In the genomic region with DNA sequence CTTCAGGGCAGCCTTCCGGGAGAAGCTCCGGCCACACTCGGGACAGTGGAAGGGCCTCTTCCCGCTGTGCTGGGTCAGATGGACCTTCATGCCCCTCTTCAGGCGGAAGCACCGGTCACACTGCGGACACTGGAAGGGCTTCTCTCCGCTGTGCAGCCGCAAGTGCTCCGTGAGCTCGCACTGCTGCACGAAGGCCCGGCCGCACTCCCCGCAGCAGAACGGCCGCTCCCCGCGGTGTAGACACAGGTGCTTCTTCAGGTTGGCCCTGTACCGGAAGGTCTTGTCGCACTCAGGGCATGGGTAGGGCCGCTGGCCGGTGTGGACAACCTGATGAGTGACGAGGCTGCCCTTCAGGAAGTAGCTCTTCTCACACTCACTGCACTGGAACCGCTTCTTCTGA, we compare ENCODE assay signal across 14 cellular contexts. TPM values are rescaled to one million over a fixed set of nuclear protein-coding genes. Genes with fewer than 3 reads are reported as not detected.
A peak's percentile ranks its signal among the peaks of the same experiment; 100 is the strongest.
DNase-seq lines count a peak whose midpoint lies in the region; ATAC-seq, FAIRE-seq and TF ChIP-seq lines count a peak whose summit lies in the region.
"Had no signal": no experiment of that assay in that cellular context is flagged by ENCODE, and none has a peak within 500 bp of the region (broad histone marks: within the 10 kb centered on the region; RNA-seq: fewer than 3 reads in every experiment).

No MANE protein-coding gene starts in this region.

- H3K27ac ChIP-seq in heart left ventricle (no peak overlapping the region), Panc1 (ENCODE audit: low read length) (no peak overlapping the region), kidney (ENCODE audit: low read depth in 2 of 2, low read length in 2 of 2) (no peak overlapping the region)

- BruUV-seq in Panc1 (replicated peaks; lab: Mats Ljungman, UMichigan), result no TSS peak

- FAIRE-seq in kidney (lab: Jason Lieb, UNC), result no peak
- FAIRE-seq: GM12878, GM18507, H54 had no signal

- H3K4me1 ChIP-seq in heart left ventricle (no peaks in the 10 kb centered on the region), Panc1 (ENCODE audit: control insufficient read depth, insufficient read depth, low read length) (no peaks in the 10 kb centered on the region), kidney (ENCODE audit: control insufficient read depth in 1 of 2, insufficient read depth in 1 of 2, low read depth in 1 of 2, low read length in 2 of 2) (no peaks in the 10 kb centered on the region)
- H3K4me1 ChIP-seq: BE2C, Caco-2 had no signal

- whole genome bisulfite sequencing in heart left ventricle, 4 donors, result 94 to 96% (median 94%) methylated on average over 14 to 25 of the region's 25 CpGs

- H3K9me3 ChIP-seq in heart left ventricle (no peaks in the 10 kb centered on the region), Panc1 (ENCODE audit: control insufficient read depth, insufficient read depth, low read depth, low read length) (no peaks in the 10 kb centered on the region), kidney (ENCODE audit: control insufficient read depth in 1 of 2, low read length in 2 of 2) (no peaks in the 10 kb centered on the region)
- H3K9me3 ChIP-seq: BE2C, Caco-2 had no signal

- H3K36me3 ChIP-seq in heart left ventricle (peaks cover 0 to 3% (median 0%) of the 10 kb centered on the region in 9 donors), Panc1 (ENCODE audit: control insufficient read depth, insufficient read depth, low read length) (no peaks in the 10 kb centered on the region), kidney (ENCODE audit: control insufficient read depth in 1 of 2, insufficient read depth in 2 of 2, low read length in 2 of 2) (peaks cover 0 to 3% of the 10 kb centered on the region in 2 donors)
- H3K36me3 ChIP-seq: BE2C had no signal

- DNase-seq in Right ventricle myocardium inferior (ENCODE audit: missing footprints) (peak; percentile 73), heart left ventricle (no peak), Panc1 (ENCODE audit: low read depth, low spot score) (no peak), kidney (peak; percentile 66), head of caudate nucleus (no peak)
- DNase-seq in stimulated activated CD4-positive, alpha-beta T cell treated with anti-CD3 and anti-CD28 coated beads, Interleukin-2, amount 100 ng/mL, for 24 hours, result no peak
- DNase-seq: BE2C; Caco-2; CD8-positive, alpha-beta memory T cell; DMS79 had no signal

- no peak overlapping the region for H3K9ac ChIP-seq in kidney (ENCODE audit: low read length in 2 of 2)

- ATAC-seq in Right ventricle myocardium inferior, result no peak
- ATAC-seq in heart left ventricle, result no peak
- 0 out of 2 replicates have a peak, but pooled peaks have one; percentile 40 for ATAC-seq in Panc1
- ATAC-seq in HG02623 (IDR thresholded peaks at IDR 0.05; ENCODE audit: unreplicated experiment), result no peak
- ATAC-seq: GM12878 had no signal

- intact Hi-C loops in Right ventricle myocardium inferior (cut with DNase I) (no loop called here), heart left ventricle (cut with DNase I) (no loop called here), Panc1 (cut with micrococcal nuclease; ENCODE audit: unreplicated experiment) (no loop called here), kidney (cut with DNase I) (no loop called here), head of caudate nucleus (cut with DNase I) (no loop called here)

- TF ChIP-seq CTCF in heart left ventricle (IDR thresholded peaks at IDR 0.05) (no peak), Panc1 (IDR thresholded peaks at IDR 0.05) (no peak), kidney (IDR thresholded peaks at IDR 0.05; ENCODE audit: borderline replicate concordance, extremely low read depth, insufficient read depth) (no peak)

- H3K27me3 ChIP-seq in heart left ventricle (no peaks in the 10 kb centered on the region), Panc1 (ENCODE audit: control insufficient read depth, insufficient read depth, low read length) (no peaks in the 10 kb centered on the region)
- H3K27me3 ChIP-seq: BE2C had no signal

- POLR2A ChIA-PET in Panc1 (lab: Charles Lee), result no interaction called here

- CTCF ChIA-PET in Panc1 (lab: Charles Lee), result no interaction called here

- no peak overlapping the region for H3K4me3 ChIP-seq in heart left ventricle
- H3K4me3 ChIP-seq in Panc1 (ENCODE audit: low read depth in 2 of 2, low read length in 2 of 2), result no peak overlapping the region
- H3K4me3 ChIP-seq in kidney (ENCODE audit: low read length in 2 of 2), result no peak overlapping the region
- H3K4me3 ChIP-seq: GM12878 had no signal

- no peak for TF ChIP-seq POLR2A in heart left ventricle (IDR thresholded peaks at IDR 0.05)

- in situ Hi-C loops in Panc1 (cut with HindIII; ENCODE audit: low pct_unique_long_range_greater_than_20kb, low sequenced_read_pairs), result no loop called here

RNA-seq across cellular contexts. Expression of gene ZNF786, which starts 14.2 kb away (rescaled TPM):
- total RNA-seq in Right ventricle myocardium inferior, result 2.9 TPM
- total RNA-seq in heart left ventricle, result 1 to 10 TPM; 2.2 to 5.3 (median 3.0) TPM
- polyA plus RNA-seq in heart left ventricle, result 1 to 10 TPM; 1.4 to 2.6 TPM
- total RNA-seq in Panc1 (2021; ENCODE audit: unreplicated experiment), result 10.1 TPM
- polyA plus RNA-seq in Panc1 (2012; ENCODE audit: insufficient read length), result 7.8 TPM
- 8.0 TPM for total RNA-seq in kidney
- polyA plus RNA-seq in kidney (ENCODE audit: insufficient read depth, low read depth, low replicate concordance), result 2.6 TPM

RNA-seq across cellular contexts. Expression of gene ZNF425, which starts 21.4 kb away (rescaled TPM):
- total RNA-seq in Right ventricle myocardium inferior (0.60 TPM), heart left ventricle (1 to 10 TPM in 3 of 9 donors, under 1 TPM in 6; 0.21 to 1.6 (median 0.92) TPM), Panc1 (2021; ENCODE audit: unreplicated experiment) (3.0 TPM), kidney (2.5 TPM)
- polyA plus RNA-seq in heart left ventricle (under 1 TPM; 0.27 to 0.30 TPM), kidney (ENCODE audit: insufficient read depth, low read depth, low replicate concordance) (2.4 TPM)
- polyA plus RNA-seq in Panc1 (2012; ENCODE audit: insufficient read length), result 4.7 TPM

RNA-seq across cellular contexts. Expression of gene ZNF398, which starts 42.5 kb away (rescaled TPM):
- total RNA-seq in Right ventricle myocardium inferior (7.0 TPM), heart left ventricle (10 to 100 TPM in 3 of 9 donors, 1 to 10 TPM in 6; 6.5 to 14.4 (median 8.9) TPM), Panc1 (2021; ENCODE audit: unreplicated experiment) (14.1 TPM), kidney (12.6 TPM)
- polyA plus RNA-seq in heart left ventricle (1 to 10 TPM; 2.1 to 4.9 TPM), kidney (ENCODE audit: insufficient read depth, low read depth, low replicate concordance) (3.2 TPM)
- polyA plus RNA-seq in Panc1 (2012; ENCODE audit: insufficient read length), result 9.8 TPM

Comparison
In these comparisons a context has a peak if more than half of its experiments do, and no peak if none do; other contexts are left out.
1. DNase-seq: peak in Right ventricle myocardium inferior (single experiment) and kidney (single experiment); none in heart left ventricle (0 of 5), Panc1 (single experiment), head of caudate nucleus (0 of 42) and stimulated activated CD4-positive, alpha-beta T cell treated with anti-CD3 and anti-CD28 coated beads, Interleukin-2, amount 100 ng/mL, for 24 hours (0 of 2).